In genomic region chr17:28053044-28053670, GRCh38 we compare ENCODE assay signal across 2 cellular contexts.
TF ChIP-seq lines count a peak whose summit lies in the region.

No MANE protein-coding gene starts in this region.

TF ChIP-seq in SK-N-SH treated with all-trans-retinoic acid at 6 μM for 48 hours, 23 proteins besides CTCF, POLR2A, EP300 and RAD21 (continued from another document):
- no peak for TF ChIP-seq TOX (CRISPR knock-in tag; IDR thresholded peaks at IDR 0.05; ENCODE audit: borderline replicate concordance)
- TF ChIP-seq ISL1 (CRISPR knock-in tag; IDR thresholded peaks at IDR 0.05): no peak
- TF ChIP-seq CREB5 (CRISPR knock-in tag; IDR thresholded peaks at IDR 0.05; ENCODE audit: low read depth): no peak
- no peak for TF ChIP-seq ZFP30 (CRISPR knock-in tag; IDR thresholded peaks at IDR 0.05)
- no peak for TF ChIP-seq ZFP3 (CRISPR knock-in tag; IDR thresholded peaks at IDR 0.05)
- no peak for TF ChIP-seq SNAI2 (CRISPR knock-in tag; IDR thresholded peaks at IDR 0.05)
- TF ChIP-seq CSDC2 (CRISPR knock-in tag; IDR thresholded peaks at IDR 0.05): no peak
- TF ChIP-seq TCF4 (CRISPR knock-in tag; IDR thresholded peaks at IDR 0.05; ENCODE audit: borderline replicate concordance): no peak
- TF ChIP-seq PPARA (CRISPR knock-in tag; IDR thresholded peaks at IDR 0.05; ENCODE audit: borderline replicate concordance): no peak
- TF ChIP-seq ZNF70 (CRISPR knock-in tag; IDR thresholded peaks at IDR 0.05): no peak
- no peak for TF ChIP-seq ZNF8 (CRISPR knock-in tag; IDR thresholded peaks at IDR 0.05)
- no peak for TF ChIP-seq ZNF565 (CRISPR knock-in tag; conservative IDR thresholded peaks at IDR 0.05; ENCODE audit: low read depth)
- TF ChIP-seq OSR1 (CRISPR knock-in tag; IDR thresholded peaks at IDR 0.05): no peak

TF ChIP-seq in SK-N-SH, 30 proteins besides CTCF, POLR2A, EP300 and RAD21 (continued from another document):
- TF ChIP-seq ZBTB33 (IDR thresholded peaks at IDR 0.05; ENCODE audit: borderline replicate concordance, low read depth): no peak
- TF ChIP-seq PBX3 (IDR thresholded peaks at IDR 0.05): no peak
